8 cellular contexts compared by ENCODE assay signal in the genomic region with DNA sequence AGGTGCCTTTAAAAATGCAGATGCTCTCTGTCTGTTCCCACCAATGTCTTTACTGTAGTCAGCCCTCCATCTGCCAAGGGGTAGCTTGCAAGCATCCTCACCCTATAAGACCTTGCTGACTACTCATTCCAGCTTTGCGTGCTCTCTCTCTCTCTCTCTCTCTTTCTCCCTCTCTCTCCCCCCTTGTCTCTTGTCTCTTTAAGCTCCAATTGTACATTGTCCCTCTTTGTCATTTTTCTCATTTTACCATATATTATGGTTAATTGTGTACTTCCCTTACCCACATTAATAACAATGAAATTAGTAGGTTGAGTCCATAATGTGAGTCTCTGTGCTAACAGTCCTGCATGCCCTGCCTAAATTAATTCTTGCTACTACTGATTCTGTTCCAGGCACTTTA.
"Had no signal": no experiment of that assay in that cellular context is flagged by ENCODE, and none has a peak within 500 bp of the region (broad histone marks: within the 10 kb centered on the region; RNA-seq: fewer than 3 reads in every experiment).

No MANE protein-coding gene starts in this region.

- DNase-seq: GM23248, GOT3, H7, H9, HCEC 1CT, HFFc6 had no signal

- H3K27ac ChIP-seq: GM23248 had no signal

- H3K4me3 Mint-ChIP-seq: GM23338, H9, HFFc6 had no signal

- H3K4me3 ChIP-seq: GM23248, GM23338 had no signal

- ATAC-seq: GM23338, HCT116 had no signal

- H3K27ac Mint-ChIP-seq: GM23338, H9, HFFc6 had no signal
